ENCODE assay signal across 20 cellular contexts in the genomic region with DNA sequence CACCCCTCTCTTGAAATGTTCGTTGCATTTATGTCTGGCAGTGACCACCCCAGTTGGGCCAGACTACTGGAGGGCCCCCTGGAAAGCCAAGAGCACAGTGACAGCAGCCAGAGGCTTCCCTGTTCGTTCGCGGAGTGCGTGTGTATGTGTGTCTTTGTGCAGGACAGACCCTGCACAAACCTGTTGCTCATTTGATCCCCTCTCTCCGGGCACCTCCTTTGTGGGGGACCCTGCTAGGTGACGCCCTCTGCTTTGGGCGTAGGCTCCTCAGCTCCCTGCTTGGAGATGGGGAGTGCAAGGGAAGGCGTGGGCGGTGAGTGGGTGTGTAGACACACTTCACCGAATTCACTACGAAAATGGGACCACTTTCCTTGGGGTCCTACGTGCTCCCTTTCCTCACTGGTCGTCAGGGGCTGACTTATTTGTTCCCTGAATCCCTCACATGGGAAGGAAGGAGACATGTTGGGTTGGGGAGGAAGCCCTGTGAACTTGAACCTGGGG. TPM values are rescaled to one million over a fixed set of nuclear protein-coding genes. Genes with fewer than 3 reads are reported as not detected.
DNase-seq lines count a peak whose midpoint lies in the region; ATAC-seq and TF ChIP-seq lines count a peak whose summit lies in the region.
"Had no signal": no experiment of that assay in that cellular context is flagged by ENCODE, and none has a peak within 500 bp of the region (broad histone marks: within the 10 kb centered on the region; RNA-seq: fewer than 3 reads in every experiment).

No MANE protein-coding gene starts in this region.

- no peaks in the 10 kb centered on the region for H3K79me2 ChIP-seq in osteoblast (ENCODE audit: insufficient read depth, low read length)

- ATAC-seq in WTC11 (no peak), HG03460 (IDR thresholded peaks at IDR 0.05; ENCODE audit: unreplicated experiment) (no peak), GM19395 (IDR thresholded peaks at IDR 0.05; ENCODE audit: unreplicated experiment) (no peak)
- ATAC-seq in activated CD4-positive, CD25-positive, alpha-beta regulatory T cell treated with anti-CD3 and anti-CD28 coated beads, Interleukin-2, amount 50 U/mL, for 24 hours = no peak

- peaks cover 31% of the 10 kb centered on the region for H3K4me1 Mint-ChIP-seq in WTC11
- H3K4me1 Mint-ChIP-seq in activated CD4-positive, alpha-beta T cell treated with anti-CD3 and anti-CD28 coated beads, Interleukin-2, amount 10 ng/mL, durations not matched to agents 7 days and 5 days = peaks cover 1% of the 10 kb centered on the region
- H3K4me1 Mint-ChIP-seq: activated naive CD8-positive, alpha-beta T cell treated with anti-CD3 and anti-CD28 coated beads for 36 hours had no signal

- H3K27ac ChIP-seq in osteoblast (ENCODE audit: low read depth, low read length) = no peak overlapping the region
- H3K27ac ChIP-seq: HL-60, KMS-11, left lung, WERI-Rb-1 had no signal

- H3K36me3 ChIP-seq in iPS-15b (ENCODE audit: control insufficient read depth, insufficient read depth, low read length) (peaks cover 17% of the 10 kb centered on the region), osteoblast (ENCODE audit: insufficient read depth, low read length) (peaks cover 19% of the 10 kb centered on the region)

- H3K27me3 Mint-ChIP-seq in WTC11 (ENCODE audit: low read depth) = peaks cover 5% of the 10 kb centered on the region; the same call in 1 of the 2 replicates
- no peaks in the 10 kb centered on the region for H3K27me3 Mint-ChIP-seq in activated CD4-positive, alpha-beta T cell treated with anti-CD3 and anti-CD28 coated beads, Interleukin-2, amount 10 ng/mL, durations not matched to agents 7 days and 5 days
- H3K27me3 Mint-ChIP-seq: activated naive CD8-positive, alpha-beta T cell treated with anti-CD3 and anti-CD28 coated beads for 36 hours had no signal

- no peak overlapping the region for H3K9ac ChIP-seq in iPS-15b (ENCODE audit: low read depth, low read length)
- H3K9ac ChIP-seq: KMS-11 had no signal

- H3K4me3 Mint-ChIP-seq in WTC11 = peak overlapping the region; percentile 83
- H3K4me3 Mint-ChIP-seq in activated CD4-positive, alpha-beta T cell treated with anti-CD3 and anti-CD28 coated beads, Interleukin-2, amount 10 ng/mL, durations not matched to agents 7 days and 5 days = no peak overlapping the region
- H3K4me3 Mint-ChIP-seq: activated naive CD8-positive, alpha-beta T cell treated with anti-CD3 and anti-CD28 coated beads for 36 hours; naive B cell had no signal

- H3K27me3 ChIP-seq in iPS-15b (ENCODE audit: control insufficient read depth, insufficient read depth, low read length) (peaks cover 24% of the 10 kb centered on the region), osteoblast (ENCODE audit: insufficient read depth, low read length) (no peaks in the 10 kb centered on the region)
- H3K27me3 ChIP-seq: left lung had no signal

- DNase-seq in GM20000 (ENCODE audit: low spot score) (peak; percentile 51), WTC11 (ENCODE audit: low spot score) (no peak), osteoblast (ENCODE audit: insufficient read length, low spot score, missing footprints) (no peak)
- DNase-seq in activated CD4-positive, alpha-beta T cell treated with anti-CD3 and anti-CD28 coated beads, Interleukin-2, amount 10 ng/mL, durations not matched to agents 7 days and 5 days = no peak
- DNase-seq: activated naive CD8-positive, alpha-beta T cell treated with anti-CD3 and anti-CD28 coated beads for 36 hours; naive B cell; NCI-H1092; NCI-H524 treated with DMSO at 0.1 percent for 48 hours; SHP77 treated with DMSO at 0.1 percent for 48 hours; WERI-Rb-1 had no signal

- CTCF ChIA-PET in WTC11 (lab: Charles Lee) = interaction anchor here (0.8 to 4.2 kb wide), 21 partner anchors 8 to 121 kb away, joined by 3 to 65 read pairs (median 7); a partner anchor contains a TSS
- CTCF ChIA-PET in activated CD4-positive, alpha-beta T cell treated with anti-CD3 and anti-CD28 coated beads, Interleukin-2, amount 10 ng/mL, durations not matched to agents 7 days and 5 days (lab: Charles Lee) = interaction anchor here (0.6 to 1.9 kb wide), 8 partner anchors 11 to 236 kb away, joined by 3 to 18 read pairs (median 5); no protein-coding TSS in a partner anchor

- POLR2A ChIA-PET in WTC11 (lab: Charles Lee) = interaction anchor here (0.6 kb wide), 1 partner anchor 219 kb away, joined by 3 read pairs; no protein-coding TSS in a partner anchor
- POLR2A ChIA-PET in activated CD4-positive, alpha-beta T cell treated with anti-CD3 and anti-CD28 coated beads, Interleukin-2, amount 10 ng/mL, durations not matched to agents 7 days and 5 days (lab: Charles Lee) = no interaction called here

- H3K9me3 ChIP-seq in iPS-15b (ENCODE audit: control insufficient read depth, insufficient read depth, low read length) (no peaks in the 10 kb centered on the region), osteoblast (ENCODE audit: low read depth, low read length) (no peaks in the 10 kb centered on the region)
- H3K9me3 ChIP-seq: left lung had no signal

- peaks cover 5% of the 10 kb centered on the region for H3K4me1 ChIP-seq in iPS-15b (ENCODE audit: control insufficient read depth, insufficient read depth, low read length)
- no peaks in the 10 kb centered on the region for H3K4me1 ChIP-seq in osteoblast (ENCODE audit: insufficient read depth, low read length)

- H3K9me3 Mint-ChIP-seq in WTC11 = no peaks in the 10 kb centered on the region
- H3K9me3 Mint-ChIP-seq in activated CD4-positive, alpha-beta T cell treated with anti-CD3 and anti-CD28 coated beads, Interleukin-2, amount 10 ng/mL, durations not matched to agents 7 days and 5 days = no peaks in the 10 kb centered on the region
- H3K9me3 Mint-ChIP-seq: activated naive CD8-positive, alpha-beta T cell treated with anti-CD3 and anti-CD28 coated beads for 36 hours; naive B cell had no signal

- H3K4me3 ChIP-seq in iPS-15b (ENCODE audit: low read depth, low read length) (peak overlapping the region; percentile 62), osteoblast (ENCODE audit: insufficient read depth, low read length) (no peak overlapping the region)

- H3K36me3 Mint-ChIP-seq in WTC11 = peaks cover 27% of the 10 kb centered on the region
- H3K36me3 Mint-ChIP-seq in activated CD4-positive, alpha-beta T cell treated with anti-CD3 and anti-CD28 coated beads, Interleukin-2, amount 10 ng/mL, durations not matched to agents 7 days and 5 days (ENCODE audit: low read depth) = no peaks in the 10 kb centered on the region
- H3K36me3 Mint-ChIP-seq: naive B cell had no signal

- peaks cover 26% of the 10 kb centered on the region for H4K20me1 ChIP-seq in osteoblast (ENCODE audit: insufficient read depth, low read length)

- peak overlapping the region; percentile 49 for H3K27ac Mint-ChIP-seq in WTC11
- no peak overlapping the region for H3K27ac Mint-ChIP-seq in activated CD4-positive, alpha-beta T cell treated with anti-CD3 and anti-CD28 coated beads, Interleukin-2, amount 10 ng/mL, durations not matched to agents 7 days and 5 days
- H3K27ac Mint-ChIP-seq: activated naive CD8-positive, alpha-beta T cell treated with anti-CD3 and anti-CD28 coated beads for 36 hours had no signal

- no peak for TF ChIP-seq CTCF in GM20000 (IDR thresholded peaks at IDR 0.05; ENCODE audit: extremely low read depth, missing control alignments)
- no peak for TF ChIP-seq CTCF in WTC11 (IDR thresholded peaks at IDR 0.05)
- no peak for TF ChIP-seq CTCF in osteoblast (IDR thresholded peaks at IDR 0.05; ENCODE audit: extremely low read depth, low read depth, low read length)

- H3K4me2 ChIP-seq in osteoblast (ENCODE audit: insufficient read depth, low read length) = peak overlapping the region; percentile 51
- H3K4me2 ChIP-seq: KMS-11 had no signal

- H2AFZ ChIP-seq in osteoblast (ENCODE audit: low read length) = no peak overlapping the region

TF ChIP-seq in WTC11, 78 proteins besides CTCF, POLR2A, EP300 and RAD21 (continues in another document):
- TF ChIP-seq NFYB (CRISPR knock-in tag; conservative IDR thresholded peaks at IDR 0.05; ENCODE audit: low read depth) (no peak), CREM (CRISPR knock-in tag; IDR thresholded peaks at IDR 0.05) (no peak), CREB1 (CRISPR knock-in tag; IDR thresholded peaks at IDR 0.05) (no peak), ZNF416 (CRISPR knock-in tag; IDR thresholded peaks at IDR 0.05) (no peak), ZNF423 (CRISPR knock-in tag; IDR thresholded peaks at IDR 0.05) (no peak), SMAD3 (CRISPR knock-in tag; IDR thresholded peaks at IDR 0.05; ENCODE audit: borderline replicate concordance) (no peak), SP1 (CRISPR knock-in tag; conservative IDR thresholded peaks at IDR 0.05) (no peak)
- TF ChIP-seq, protein P1, sequence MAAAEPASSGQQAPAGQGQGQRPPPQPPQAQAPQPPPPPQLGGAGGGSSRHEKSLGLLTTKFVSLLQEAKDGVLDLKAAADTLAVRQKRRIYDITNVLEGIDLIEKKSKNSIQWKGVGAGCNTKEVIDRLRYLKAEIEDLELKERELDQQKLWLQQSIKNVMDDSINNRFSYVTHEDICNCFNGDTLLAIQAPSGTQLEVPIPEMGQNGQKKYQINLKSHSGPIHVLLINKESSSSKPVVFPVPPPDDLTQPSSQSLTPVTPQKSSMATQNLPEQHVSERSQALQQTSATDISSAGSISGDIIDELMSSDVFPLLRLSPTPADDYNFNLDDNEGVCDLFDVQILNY (CRISPR knock-in tag; IDR thresholded peaks at IDR 0.05) = no peak

RNA-seq across cellular contexts. Expression of a gene that starts 38.7 kb away (rescaled TPM):
- 107 to 163 TPM (median 113 TPM) in 3 replicates for total RNA-seq in WTC11 (2021)
- total RNA-seq in osteoblast = 39.8 and 45.7 TPM in 2 replicates
- total RNA-seq in activated CD4-positive, alpha-beta T cell treated with anti-CD3 and anti-CD28 coated beads, Interleukin-2, amount 10 ng/mL, durations not matched to agents 7 days and 5 days = 10 to 100 TPM; 18.1 to 19.7 TPM

RNA-seq across cellular contexts. Expression of a gene that starts 41.7 kb away (rescaled TPM):
- total RNA-seq in WTC11 (2021) (61.3 to 72.8 TPM (median 62.5 TPM) in 3 replicates), osteoblast (17.4 and 18.1 TPM in 2 replicates)
- total RNA-seq in activated CD4-positive, alpha-beta T cell treated with anti-CD3 and anti-CD28 coated beads, Interleukin-2, amount 10 ng/mL, durations not matched to agents 7 days and 5 days = 10 to 100 TPM; 73.7 to 77.1 TPM

RNA-seq across cellular contexts. Expression of a gene that starts 42.5 kb away (rescaled TPM):
- 0.27 to 0.55 TPM in 2 of 3 replicates, not detected in the other for total RNA-seq in WTC11 (2021)
- total RNA-seq in osteoblast = not detected in 2 replicates
- not detected for total RNA-seq in activated CD4-positive, alpha-beta T cell treated with anti-CD3 and anti-CD28 coated beads, Interleukin-2, amount 10 ng/mL, durations not matched to agents 7 days and 5 days
- total RNA-seq: activated naive CD8-positive, alpha-beta T cell treated with anti-CD3 and anti-CD28 coated beads for 36 hours; Daoy; left lung; renal cortical epithelial cell; T-helper 1 cell treated with Interleukin-12 subunit alpha and Interleukin-12 subunit beta and Interleukin-4 antibody, amounts not matched to agents 30 ng/mL and 1 ng/mL, for 36 hours had no signal

RNA-seq across cellular contexts. Expression of a gene that starts 44.3 kb away (rescaled TPM):
- 62.1 to 70.2 TPM (median 67.7 TPM) in 3 replicates for total RNA-seq in WTC11 (2021)
- total RNA-seq in osteoblast = 87.6 and 95.2 TPM in 2 replicates
- total RNA-seq in activated CD4-positive, alpha-beta T cell treated with anti-CD3 and anti-CD28 coated beads, Interleukin-2, amount 10 ng/mL, durations not matched to agents 7 days and 5 days = 10 to 100 TPM; 76.4 to 85.9 TPM
